ENCODE assay signal across 9 cellular contexts in genomic region chr18:48983793-48984437, GRCh38. TPM values are rescaled to one million over a fixed set of nuclear protein-coding genes. Genes with fewer than 3 reads are reported as not detected.
DNase-seq lines count a peak whose midpoint lies in the region; ATAC-seq, FAIRE-seq and TF ChIP-seq lines count a peak whose summit lies in the region.
"Had no signal": no experiment of that assay in that cellular context is flagged by ENCODE, and none has a peak within 500 bp of the region (broad histone marks: within the 10 kb centered on the region; RNA-seq: fewer than 3 reads in every experiment).

No MANE protein-coding gene starts in this region.

- DNase-seq in CD1c-positive myeloid dendritic cell (ENCODE audit: extremely low spot score) = peak; percentile 30
- peak; percentile 47 to 92 for DNase-seq in HL-60 (ENCODE audit: low read depth in 1 of 2, low spot score in 1 of 2)
- peak; percentile 75 for DNase-seq in NCI-H748 (lab: John Stamatoyannopoulos, UW; ENCODE audit: unreplicated experiment)
- DNase-seq in H1 (ENCODE audit: low read depth in 1 of 2, low spot score in 2 of 2) = no peak
- DNase-seq in T-helper 1 cell = no peak
- DNase-seq in COLO829 (ENCODE audit: low spot score) = no peak
- DNase-seq: midbrain had no signal

- no peak overlapping the region for H2BK120ac ChIP-seq in H1 (replicated peaks; ENCODE audit: low read depth, low read length)

- no peak overlapping the region for H3K4me2 ChIP-seq in H1 (ENCODE audit: insufficient read depth in 1 of 2, low read depth in 2 of 2, low read length in 2 of 2)

- peak overlapping the region; percentile 78; the same call in 1 of the 2 replicates for H3K18ac ChIP-seq in H1 (ENCODE audit: extremely low read depth, low read length)

- peak overlapping the region; percentile 71 for H4K91ac ChIP-seq in H1 (replicated peaks; ENCODE audit: insufficient read length, low read length)

- H4K5ac ChIP-seq in H1 (ENCODE audit: insufficient read length, low read depth, low read length) = no peak overlapping the region

- peak overlapping the region; percentile 48; the same call in 1 of the 2 replicates for H2BK20ac ChIP-seq in H1 (ENCODE audit: low read length)

- H2BK15ac ChIP-seq in H1 (ENCODE audit: low read length) = no peak overlapping the region

- TF ChIP-seq CTCF in HL-60 (IDR thresholded peaks at IDR 0.05; ENCODE audit: insufficient read depth, low read length) (no peak), H1 (IDR thresholded peaks at IDR 0.05; ENCODE audit: control extremely low read depth in 1 of 3, insufficient read depth in 1 of 3, low read depth in 1 of 3, low read length in 3 of 3) (no peak)

- no peaks in the 10 kb centered on the region for H3K23me2 ChIP-seq in H1 (ENCODE audit: low read depth, low read length)

- no peak for TF ChIP-seq RAD21 in H1 (IDR thresholded peaks at IDR 0.05 in 1 of 2, conservative IDR thresholded peaks at IDR 0.05 in 1 of 2; ENCODE audit: low read depth in 2 of 2, low read length in 2 of 2)

- no peak overlapping the region for H3K9ac ChIP-seq in H1 (replicated peaks in 1 of 4; ENCODE audit: extremely low read depth in 1 of 4, low read depth in 3 of 4, low read length in 3 of 4)

- H3K14ac ChIP-seq in H1 (ENCODE audit: insufficient read length) = no peak overlapping the region

- no peaks in the 10 kb centered on the region for H4K20me1 ChIP-seq in H1 (replicated peaks in 1 of 2; ENCODE audit: control insufficient read depth in 1 of 2, insufficient read depth in 2 of 2, low read length in 2 of 2)

- H2AFZ ChIP-seq in H1 (ENCODE audit: low read length) = no peak overlapping the region

- H3K23ac ChIP-seq in H1 (ENCODE audit: insufficient read length) = no peak overlapping the region

- no peak for TF ChIP-seq POLR2A in H1 (IDR thresholded peaks at IDR 0.05; ENCODE audit: control extremely low read depth in 1 of 2, low read depth in 2 of 2, low read length in 2 of 2)

- 66% methylated on average over 8 of the region's 8 CpGs; no CpG with 5 or more reads in 1 of the 2 experiments for WGBS in H1 (ENCODE audit: extremely low coverage in 1 of 2, insufficient coverage in 1 of 2, insufficient read length in 1 of 2, insufficient replicate concordance in 2 of 2, low coverage in 1 of 2, low lambda C conversion rate in 2 of 2, missing lambda C conversion rate in 1 of 2), 2 experiments

- CTCF ChIA-PET in H1 (lab: Charles Lee; ENCODE audit: partially characterized antibody) = interaction anchor here (0.7 to 2.1 kb wide), 8 partner anchors 9 to 307 kb away, joined by 3 to 7 read pairs (median 4); no protein-coding TSS in a partner anchor

- H3K56ac ChIP-seq in H1 (replicated peaks; ENCODE audit: insufficient read length, low read depth, low read length) = no peak overlapping the region

- FAIRE-seq in H1 (lab: Jason Lieb, UNC) = peak; percentile 60

- H2AK5ac ChIP-seq in H1 (ENCODE audit: low read depth, low read length) = no peak overlapping the region

- H3K4me3 ChIP-seq in HL-60 (replicated peaks; ENCODE audit: insufficient read depth, low read length) (no peak overlapping the region), H1 (ENCODE audit: extremely low read depth in 1 of 4, insufficient read depth in 2 of 4, low read depth in 3 of 4, low read length in 4 of 4) (no peak overlapping the region)

- no peaks in the 10 kb centered on the region for H3K79me2 ChIP-seq in H1 (ENCODE audit: control insufficient read depth in 1 of 2, insufficient read depth in 2 of 2, low read length in 2 of 2)

- no peak overlapping the region for H2BK5ac ChIP-seq in H1 (ENCODE audit: low read depth, low read length)

- POLR2A ChIA-PET in H1 (lab: Charles Lee; ENCODE audit: partially characterized antibody) = interaction anchor here (1.0 to 2.6 kb wide), 4 partner anchors 10 to 31 kb away, joined by 3 to 10 read pairs (median 5); no protein-coding TSS in a partner anchor

- H3K27ac ChIP-seq in HL-60 (replicated peaks) (no peak overlapping the region), H1 (ENCODE audit: low read depth, low read length) (no peak overlapping the region)

- H3K36me3 ChIP-seq in H1 (ENCODE audit: control insufficient read depth in 2 of 4, insufficient read depth in 4 of 4, low read length in 3 of 4) = no peaks in the 10 kb centered on the region

- no peak overlapping the region for H4K8ac ChIP-seq in H1 (ENCODE audit: extremely low read depth, insufficient read depth, low read length)

- no peaks in the 10 kb centered on the region for H3K9me3 ChIP-seq in H1 (ENCODE audit: insufficient read depth in 2 of 2, low read depth in 1 of 2, low read length in 1 of 2)

- no peaks in the 10 kb centered on the region for H3K79me1 ChIP-seq in H1 (ENCODE audit: low read depth, low read length)

- ATAC-seq in HG03342 (IDR thresholded peaks at IDR 0.05; ENCODE audit: unreplicated experiment) (no peak), GM21526 (IDR thresholded peaks at IDR 0.05; ENCODE audit: low FRiP score, unreplicated experiment) (no peak)

- TF ChIP-seq EP300 in H1 (IDR thresholded peaks at IDR 0.05; ENCODE audit: borderline replicate concordance in 1 of 2, low read depth in 2 of 2, low read length in 2 of 2) = no peak

- H2BK12ac ChIP-seq in H1 (ENCODE audit: low read depth, low read length) = 0 out of 2 replicates have a peak overlapping the region, but pooled peaks have one; percentile 27

- H3K4me1 ChIP-seq in H1 (replicated peaks in 1 of 4; ENCODE audit: control insufficient read depth in 3 of 4, insufficient read depth in 4 of 4, low read length in 3 of 4) = peaks cover 0 to 11% (median 2%) of the 10 kb centered on the region in 4 experiments; a peak in 3 of 7 replicates

- H3K27me3 ChIP-seq in HL-60 (ENCODE audit: insufficient read depth, poor library complexity, severe bottlenecking) (no peaks in the 10 kb centered on the region), H1 (replicated peaks in 1 of 4; ENCODE audit: control insufficient read depth in 3 of 4, extremely low read depth in 1 of 4, insufficient read depth in 3 of 4, low read length in 3 of 4) (peaks cover 0 to 2% (median 0%) of the 10 kb centered on the region in 4 experiments; a peak in 2 of 7 replicates)

- H3K4ac ChIP-seq in H1 (replicated peaks; ENCODE audit: insufficient read length, low read depth, low read length) = no peak overlapping the region

TF ChIP-seq in H1, 55 proteins besides CTCF, POLR2A, EP300 and RAD21:
- TF ChIP-seq EZH2 (IDR thresholded peaks at IDR 0.05; ENCODE audit: low read depth, low read length, severe bottlenecking) = no peak
- TF ChIP-seq NANOG (IDR thresholded peaks at IDR 0.05; ENCODE audit: insufficient read depth, low read depth, low read length, poor library complexity, severe bottlenecking) = no peak
- peak in 1 of 2 experiments; percentile 60; a peak in 1 of 4 replicates for TF ChIP-seq HDAC2 (IDR thresholded peaks at IDR 0.05; ENCODE audit: borderline replicate concordance in 1 of 2, low read depth in 2 of 2, low read length in 2 of 2)
- peak; percentile 94 for TF ChIP-seq KDM1A (IDR thresholded peaks at IDR 0.05; ENCODE audit: borderline replicate concordance, low read length)
- no peak for TF ChIP-seq SP4 (IDR thresholded peaks at IDR 0.05; ENCODE audit: low read length)

RNA-seq across cellular contexts. Expression of gene SMAD7, which starts 33.1 kb away (rescaled TPM):
- total RNA-seq in H1 (2021; fragmentation: NEBNext Ultra II Directional; extraction: Animal tissue kit (Norgen Biotek cat#: 25700)) = 13.8 and 15.5 TPM in 2 replicates
- 6.5 and 6.6 TPM in 2 replicates for polyA plus RNA-seq in H1 (2011; rRNA removed)
- 6.1 TPM for polyA plus RNA-seq in H1 (2011; cell fraction: cytosol; rRNA removed)
- polyA plus RNA-seq in H1 (2011; cell fraction: nucleus; rRNA removed) = 9.4 TPM
- 3.7 to 4.5 TPM (median 4.3 TPM) in 4 replicates for polyA plus RNA-seq in H1 (2012, experiment 1 of 2)
- 4.8 TPM for polyA plus RNA-seq in H1 (2012, experiment 2 of 2)
- polyA plus RNA-seq in H1 (2013, experiment 1 of 2) = 12.4 TPM
- 12.0 TPM for polyA plus RNA-seq in H1 (2013, experiment 2 of 2)
- polyA minus RNA-seq in H1 (2011; rRNA and poly(A)+ RNA removed) = 10.3 and 13.5 TPM in 2 replicates
- polyA minus RNA-seq in H1 (2011; cell fraction: cytosol; rRNA and poly(A)+ RNA removed) = 9.7 TPM
- polyA minus RNA-seq in H1 (2011; cell fraction: nucleus; rRNA and poly(A)+ RNA removed) = 9.4 TPM

Comparison
In these comparisons a context has a peak if more than half of its experiments do, and no peak if none do; other contexts are left out.
1. DNase-seq: peak in CD1c-positive myeloid dendritic cell (single experiment), HL-60 (2 of 2) and NCI-H748 (single experiment); none in H1 (0 of 2), T-helper 1 cell (0 of 5) and COLO829 (single experiment).